ENCODE assay signal across 1 cellular context in the genomic region with DNA sequence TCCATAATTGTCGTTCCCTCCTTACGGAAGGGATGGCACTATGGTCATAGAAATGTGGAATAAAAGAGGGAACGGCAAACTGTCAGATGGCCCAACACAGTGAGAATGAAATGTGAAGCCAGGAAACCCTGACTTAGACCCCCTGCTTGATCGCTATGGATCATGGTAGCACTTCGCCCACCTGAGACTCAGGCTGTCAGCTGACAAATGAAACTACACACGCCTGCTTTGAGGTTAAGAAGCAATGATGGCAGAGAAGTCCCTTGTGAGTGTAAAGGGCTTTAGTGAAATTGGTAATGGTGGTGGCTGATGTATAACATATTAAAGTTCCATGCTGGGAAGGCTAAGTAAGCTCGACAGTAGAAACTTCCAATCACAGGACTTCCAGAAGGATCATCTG.
TF ChIP-seq lines count a peak whose summit lies in the region.

No MANE protein-coding gene starts in this region.

TF ChIP-seq in HepG2, 621 proteins besides CTCF, POLR2A, EP300 and RAD21 (continued from another document):
- TF ChIP-seq, protein P1, sequence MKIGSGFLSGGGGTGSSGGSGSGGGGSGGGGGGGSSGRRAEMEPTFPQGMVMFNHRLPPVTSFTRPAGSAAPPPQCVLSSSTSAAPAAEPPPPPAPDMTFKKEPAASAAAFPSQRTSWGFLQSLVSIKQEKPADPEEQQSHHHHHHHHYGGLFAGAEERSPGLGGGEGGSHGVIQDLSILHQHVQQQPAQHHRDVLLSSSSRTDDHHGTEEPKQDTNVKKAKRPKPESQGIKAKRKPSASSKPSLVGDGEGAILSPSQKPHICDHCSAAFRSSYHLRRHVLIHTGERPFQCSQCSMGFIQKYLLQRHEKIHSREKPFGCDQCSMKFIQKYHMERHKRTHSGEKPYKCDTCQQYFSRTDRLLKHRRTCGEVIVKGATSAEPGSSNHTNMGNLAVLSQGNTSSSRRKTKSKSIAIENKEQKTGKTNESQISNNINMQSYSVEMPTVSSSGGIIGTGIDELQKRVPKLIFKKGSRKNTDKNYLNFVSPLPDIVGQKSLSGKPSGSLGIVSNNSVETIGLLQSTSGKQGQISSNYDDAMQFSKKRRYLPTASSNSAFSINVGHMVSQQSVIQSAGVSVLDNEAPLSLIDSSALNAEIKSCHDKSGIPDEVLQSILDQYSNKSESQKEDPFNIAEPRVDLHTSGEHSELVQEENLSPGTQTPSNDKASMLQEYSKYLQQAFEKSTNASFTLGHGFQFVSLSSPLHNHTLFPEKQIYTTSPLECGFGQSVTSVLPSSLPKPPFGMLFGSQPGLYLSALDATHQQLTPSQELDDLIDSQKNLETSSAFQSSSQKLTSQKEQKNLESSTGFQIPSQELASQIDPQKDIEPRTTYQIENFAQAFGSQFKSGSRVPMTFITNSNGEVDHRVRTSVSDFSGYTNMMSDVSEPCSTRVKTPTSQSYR (CRISPR knock-in tag; IDR thresholded peaks at IDR 0.05; ENCODE audit: borderline replicate concordance): no peak
- TF ChIP-seq, protein P2, sequence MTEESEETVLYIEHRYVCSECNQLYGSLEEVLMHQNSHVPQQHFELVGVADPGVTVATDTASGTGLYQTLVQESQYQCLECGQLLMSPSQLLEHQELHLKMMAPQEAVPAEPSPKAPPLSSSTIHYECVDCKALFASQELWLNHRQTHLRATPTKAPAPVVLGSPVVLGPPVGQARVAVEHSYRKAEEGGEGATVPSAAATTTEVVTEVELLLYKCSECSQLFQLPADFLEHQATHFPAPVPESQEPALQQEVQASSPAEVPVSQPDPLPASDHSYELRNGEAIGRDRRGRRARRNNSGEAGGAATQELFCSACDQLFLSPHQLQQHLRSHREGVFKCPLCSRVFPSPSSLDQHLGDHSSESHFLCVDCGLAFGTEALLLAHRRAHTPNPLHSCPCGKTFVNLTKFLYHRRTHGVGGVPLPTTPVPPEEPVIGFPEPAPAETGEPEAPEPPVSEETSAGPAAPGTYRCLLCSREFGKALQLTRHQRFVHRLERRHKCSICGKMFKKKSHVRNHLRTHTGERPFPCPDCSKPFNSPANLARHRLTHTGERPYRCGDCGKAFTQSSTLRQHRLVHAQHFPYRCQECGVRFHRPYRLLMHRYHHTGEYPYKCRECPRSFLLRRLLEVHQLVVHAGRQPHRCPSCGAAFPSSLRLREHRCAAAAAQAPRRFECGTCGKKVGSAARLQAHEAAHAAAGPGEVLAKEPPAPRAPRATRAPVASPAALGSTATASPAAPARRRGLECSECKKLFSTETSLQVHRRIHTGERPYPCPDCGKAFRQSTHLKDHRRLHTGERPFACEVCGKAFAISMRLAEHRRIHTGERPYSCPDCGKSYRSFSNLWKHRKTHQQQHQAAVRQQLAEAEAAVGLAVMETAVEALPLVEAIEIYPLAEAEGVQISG (CRISPR knock-in tag; IDR thresholded peaks at IDR 0.05): no peak
- TF ChIP-seq NR2C2 (CRISPR knock-in tag; IDR thresholded peaks at IDR 0.05; ENCODE audit: borderline replicate concordance) (no peak), EED (CRISPR knock-in tag; IDR thresholded peaks at IDR 0.05) (no peak), ZNF180 (CRISPR knock-in tag; IDR thresholded peaks at IDR 0.05; ENCODE audit: borderline replicate concordance, low read depth) (no peak), ZFP41 (CRISPR knock-in tag; IDR thresholded peaks at IDR 0.05; ENCODE audit: borderline replicate concordance) (no peak), ZFP36L1 (CRISPR knock-in tag; IDR thresholded peaks at IDR 0.05) (no peak), ZNF619 (CRISPR knock-in tag; IDR thresholded peaks at IDR 0.05) (no peak), ZFP1 (CRISPR knock-in tag; IDR thresholded peaks at IDR 0.05) (no peak)
- TF ChIP-seq, protein P3, sequence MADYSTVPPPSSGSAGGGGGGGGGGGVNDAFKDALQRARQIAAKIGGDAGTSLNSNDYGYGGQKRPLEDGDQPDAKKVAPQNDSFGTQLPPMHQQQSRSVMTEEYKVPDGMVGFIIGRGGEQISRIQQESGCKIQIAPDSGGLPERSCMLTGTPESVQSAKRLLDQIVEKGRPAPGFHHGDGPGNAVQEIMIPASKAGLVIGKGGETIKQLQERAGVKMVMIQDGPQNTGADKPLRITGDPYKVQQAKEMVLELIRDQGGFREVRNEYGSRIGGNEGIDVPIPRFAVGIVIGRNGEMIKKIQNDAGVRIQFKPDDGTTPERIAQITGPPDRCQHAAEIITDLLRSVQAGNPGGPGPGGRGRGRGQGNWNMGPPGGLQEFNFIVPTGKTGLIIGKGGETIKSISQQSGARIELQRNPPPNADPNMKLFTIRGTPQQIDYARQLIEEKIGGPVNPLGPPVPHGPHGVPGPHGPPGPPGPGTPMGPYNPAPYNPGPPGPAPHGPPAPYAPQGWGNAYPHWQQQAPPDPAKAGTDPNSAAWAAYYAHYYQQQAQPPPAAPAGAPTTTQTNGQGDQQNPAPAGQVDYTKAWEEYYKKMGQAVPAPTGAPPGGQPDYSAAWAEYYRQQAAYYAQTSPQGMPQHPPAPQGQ (CRISPR knock-in tag; IDR thresholded peaks at IDR 0.05; ENCODE audit: borderline replicate concordance): no peak
- TF ChIP-seq, protein P4, sequence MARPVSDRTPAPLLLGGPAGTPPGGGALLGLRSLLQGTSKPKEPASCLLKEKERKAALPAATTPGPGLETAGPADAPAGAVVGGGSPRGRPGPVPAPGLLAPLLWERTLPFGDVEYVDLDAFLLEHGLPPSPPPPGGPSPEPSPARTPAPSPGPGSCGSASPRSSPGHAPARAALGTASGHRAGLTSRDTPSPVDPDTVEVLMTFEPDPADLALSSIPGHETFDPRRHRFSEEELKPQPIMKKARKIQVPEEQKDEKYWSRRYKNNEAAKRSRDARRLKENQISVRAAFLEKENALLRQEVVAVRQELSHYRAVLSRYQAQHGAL (CRISPR knock-in tag; IDR thresholded peaks at IDR 0.05; ENCODE audit: not compliant biosample characterization): no peak
- TF ChIP-seq, protein P5, sequence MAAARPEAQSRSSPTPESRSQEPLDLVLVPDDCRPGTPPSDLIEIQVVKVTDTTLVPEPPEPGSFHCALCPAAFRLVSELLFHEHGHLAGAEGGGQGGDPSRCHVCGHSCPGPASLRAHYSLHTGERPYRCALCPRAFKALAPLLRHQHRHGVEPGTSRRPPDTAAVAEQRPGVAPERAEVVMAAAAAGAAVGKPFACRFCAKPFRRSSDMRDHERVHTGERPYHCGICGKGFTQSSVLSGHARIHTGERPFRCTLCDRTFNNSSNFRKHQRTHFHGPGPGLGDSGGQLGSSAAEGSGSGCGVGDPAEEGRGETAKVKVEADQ (CRISPR knock-in tag; IDR thresholded peaks at IDR 0.05; ENCODE audit: borderline replicate concordance): no peak
- TF ChIP-seq, protein P6, sequence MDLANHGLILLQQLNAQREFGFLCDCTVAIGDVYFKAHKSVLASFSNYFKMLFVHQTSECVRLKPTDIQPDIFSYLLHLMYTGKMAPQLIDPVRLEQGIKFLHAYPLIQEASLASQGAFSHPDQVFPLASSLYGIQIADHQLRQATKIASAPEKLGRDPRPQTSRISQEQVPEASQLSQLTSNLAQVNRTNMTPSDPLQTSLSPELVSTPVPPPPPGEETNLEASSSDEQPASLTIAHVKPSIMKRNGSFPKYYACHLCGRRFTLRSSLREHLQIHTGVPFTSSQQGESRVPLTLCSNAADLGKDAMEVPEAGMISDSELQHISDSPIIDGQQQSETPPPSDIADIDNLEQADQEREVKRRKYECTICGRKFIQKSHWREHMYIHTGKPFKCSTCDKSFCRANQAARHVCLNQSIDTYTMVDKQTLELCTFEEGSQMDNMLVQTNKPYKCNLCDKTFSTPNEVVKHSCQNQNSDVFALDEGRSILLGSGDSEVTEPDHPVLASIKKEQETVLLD (CRISPR knock-in tag; IDR thresholded peaks at IDR 0.05; ENCODE audit: low read depth): no peak
- TF ChIP-seq, protein P7, sequence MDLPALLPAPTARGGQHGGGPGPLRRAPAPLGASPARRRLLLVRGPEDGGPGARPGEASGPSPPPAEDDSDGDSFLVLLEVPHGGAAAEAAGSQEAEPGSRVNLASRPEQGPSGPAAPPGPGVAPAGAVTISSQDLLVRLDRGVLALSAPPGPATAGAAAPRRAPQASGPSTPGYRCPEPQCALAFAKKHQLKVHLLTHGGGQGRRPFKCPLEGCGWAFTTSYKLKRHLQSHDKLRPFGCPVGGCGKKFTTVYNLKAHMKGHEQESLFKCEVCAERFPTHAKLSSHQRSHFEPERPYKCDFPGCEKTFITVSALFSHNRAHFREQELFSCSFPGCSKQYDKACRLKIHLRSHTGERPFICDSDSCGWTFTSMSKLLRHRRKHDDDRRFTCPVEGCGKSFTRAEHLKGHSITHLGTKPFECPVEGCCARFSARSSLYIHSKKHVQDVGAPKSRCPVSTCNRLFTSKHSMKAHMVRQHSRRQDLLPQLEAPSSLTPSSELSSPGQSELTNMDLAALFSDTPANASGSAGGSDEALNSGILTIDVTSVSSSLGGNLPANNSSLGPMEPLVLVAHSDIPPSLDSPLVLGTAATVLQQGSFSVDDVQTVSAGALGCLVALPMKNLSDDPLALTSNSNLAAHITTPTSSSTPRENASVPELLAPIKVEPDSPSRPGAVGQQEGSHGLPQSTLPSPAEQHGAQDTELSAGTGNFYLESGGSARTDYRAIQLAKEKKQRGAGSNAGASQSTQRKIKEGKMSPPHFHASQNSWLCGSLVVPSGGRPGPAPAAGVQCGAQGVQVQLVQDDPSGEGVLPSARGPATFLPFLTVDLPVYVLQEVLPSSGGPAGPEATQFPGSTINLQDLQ (CRISPR knock-in tag; IDR thresholded peaks at IDR 0.05): no peak
